ENCODE assay signal across 14 cellular contexts in genomic region chr15:68584704-68585573, GRCh38. TPM values are rescaled to one million over a fixed set of nuclear protein-coding genes. Genes with fewer than 3 reads are reported as not detected.
DNase-seq lines count a peak whose midpoint lies in the region; ATAC-seq, FAIRE-seq and TF ChIP-seq lines count a peak whose summit lies in the region.
"Had no signal": no experiment of that assay in that cellular context is flagged by ENCODE, and none has a peak within 500 bp of the region (broad histone marks: within the 10 kb centered on the region; RNA-seq: fewer than 3 reads in every experiment).

No MANE protein-coding gene starts in this region.

- 96 to 99% methylated on average over 6 to 10 of the region's 13 CpGs for WGBS in mesodermal cell (ENCODE audit: insufficient coverage in 2 of 2), 2 experiments

- peak; percentile 93 for DNase-seq in NCI-H1417 treated with DMSO at 0.1 percent for 48 hours (lab: John Stamatoyannopoulos, UW)
- DNase-seq in astrocyte (ENCODE audit: low read depth), result no peak
- no peak for DNase-seq in H7
- no peak for DNase-seq in activated gamma-delta T cell (lab: John Stamatoyannopoulos, UW)
- DNase-seq in colonic mucosa, result no peak
- no peak for DNase-seq in mucosa of descending colon
- DNase-seq: activated effector memory CD4-positive, alpha-beta T cell treated with Interleukin-2 at 50 U/mL for 16 hours; BE2C; esophagus squamous epithelium; SW 1271 had no signal

- H3K27me3 ChIP-seq in ACC112 (ENCODE audit: insufficient read depth, low read length), result no peaks in the 10 kb centered on the region
- no peaks in the 10 kb centered on the region for H3K27me3 ChIP-seq in astrocyte (ENCODE audit: insufficient read depth, low read length)
- H3K27me3 ChIP-seq in H7 (ENCODE audit: control insufficient read depth, insufficient read depth, low read length), result peaks cover 9% of the 10 kb centered on the region
- H3K27me3 ChIP-seq in colonic mucosa, result no peaks in the 10 kb centered on the region
- H3K27me3 ChIP-seq: BE2C had no signal

- peaks cover 56% of the 10 kb centered on the region for H3K79me2 ChIP-seq in ACC112 (ENCODE audit: control insufficient read depth, insufficient read depth, low read length, unreplicated experiment)
- H3K79me2 ChIP-seq in astrocyte (ENCODE audit: insufficient read depth, low read length), result peaks cover 97% of the 10 kb centered on the region

- H3K9me3 Mint-ChIP-seq in astrocyte (ENCODE audit: unreplicated experiment), result no peaks in the 10 kb centered on the region
- H3K9me3 Mint-ChIP-seq: central memory CD8-positive, alpha-beta T cell had no signal

- no peak for ATAC-seq in mucosa of descending colon

- no peaks in the 10 kb centered on the region for H3K36me3 Mint-ChIP-seq in astrocyte (ENCODE audit: low read depth, unreplicated experiment)

- H3K27ac ChIP-seq in ACC112 (ENCODE audit: low read depth, low read length) (peak overlapping the region; percentile 85), astrocyte (ENCODE audit: low read depth, low read length) (peak overlapping the region; percentile 48), mesodermal cell (ENCODE audit: low read depth, low read length, severe bottlenecking) (peak overlapping the region; percentile 10), colonic mucosa (no peak overlapping the region)
- H3K27ac ChIP-seq: esophagus squamous epithelium, HL-60 had no signal

- TF ChIP-seq CTCF in astrocyte (IDR thresholded peaks at IDR 0.05; ENCODE audit: insufficient read depth, low read depth, low read length), result no peak
- TF ChIP-seq CTCF in colonic mucosa (IDR thresholded peaks at IDR 0.05), result no peak
- no peak for TF ChIP-seq CTCF in mucosa of descending colon (IDR thresholded peaks at IDR 0.05)

- H3K36me3 ChIP-seq in ACC112 (ENCODE audit: insufficient read depth, low read length) (no peaks in the 10 kb centered on the region), astrocyte (ENCODE audit: insufficient read depth, low read length) (no peaks in the 10 kb centered on the region), mesodermal cell (ENCODE audit: control insufficient read depth, insufficient read depth, low read length) (no peaks in the 10 kb centered on the region), H7 (replicated peaks; ENCODE audit: control insufficient read depth, insufficient read depth, low read length) (no peaks in the 10 kb centered on the region), colonic mucosa (no peaks in the 10 kb centered on the region), mucosa of descending colon (ENCODE audit: low read depth) (no peaks in the 10 kb centered on the region)
- H3K36me3 ChIP-seq: BE2C, esophagus squamous epithelium had no signal

- H3K27ac Mint-ChIP-seq in astrocyte (ENCODE audit: unreplicated experiment), result no peak overlapping the region

- peak overlapping the region; percentile 46 for H3K4me2 ChIP-seq in astrocyte (ENCODE audit: low read length)

- FAIRE-seq in astrocyte (lab: Jason Lieb, UNC), result no peak

- no peak overlapping the region for H2AFZ ChIP-seq in ACC112 (ENCODE audit: low read length, unreplicated experiment)
- no peak overlapping the region for H2AFZ ChIP-seq in astrocyte (ENCODE audit: low read depth, low read length)

- peaks cover 15% of the 10 kb centered on the region for H4K20me1 ChIP-seq in astrocyte (ENCODE audit: insufficient read depth, low read length)

- no peak overlapping the region for H3K4me3 ChIP-seq in ACC112 (ENCODE audit: low read depth, low read length)
- no peak overlapping the region for H3K4me3 ChIP-seq in astrocyte (ENCODE audit: insufficient read depth, low read depth, low read length)
- H3K4me3 ChIP-seq in mesodermal cell (ENCODE audit: extremely low read depth, insufficient read depth, low read length, poor library complexity, severe bottlenecking), result no peak overlapping the region
- no peak overlapping the region for H3K4me3 ChIP-seq in H7 (ENCODE audit: insufficient read depth, low read depth, low read length)
- H3K4me3 ChIP-seq in colonic mucosa, result no peak overlapping the region
- no peak overlapping the region for H3K4me3 ChIP-seq in mucosa of descending colon
- H3K4me3 ChIP-seq: esophagus squamous epithelium had no signal

- peaks cover 61% of the 10 kb centered on the region for H3K4me1 ChIP-seq in ACC112 (ENCODE audit: control insufficient read depth, insufficient read depth, low read length, unreplicated experiment)
- H3K4me1 ChIP-seq in astrocyte (ENCODE audit: insufficient read depth, low read length), result peaks cover 66% of the 10 kb centered on the region
- H3K4me1 ChIP-seq in mesodermal cell (ENCODE audit: control insufficient read depth, insufficient read depth, low read length, poor library complexity, severe bottlenecking), result peaks cover 69% of the 10 kb centered on the region
- H3K4me1 ChIP-seq in colonic mucosa, result no peaks in the 10 kb centered on the region
- no peaks in the 10 kb centered on the region for H3K4me1 ChIP-seq in mucosa of descending colon (ENCODE audit: low read depth)

- peaks cover 46% of the 10 kb centered on the region for H3K4me1 Mint-ChIP-seq in astrocyte (ENCODE audit: low read depth, unreplicated experiment)
- H3K4me1 Mint-ChIP-seq: central memory CD8-positive, alpha-beta T cell had no signal

- H3K9me3 ChIP-seq in astrocyte (ENCODE audit: insufficient read depth, low read depth, low read length) (no peaks in the 10 kb centered on the region), mesodermal cell (ENCODE audit: control insufficient read depth, low read length) (no peaks in the 10 kb centered on the region), colonic mucosa (no peaks in the 10 kb centered on the region), mucosa of descending colon (no peaks in the 10 kb centered on the region)
- H3K9me3 ChIP-seq: BE2C, esophagus squamous epithelium had no signal

- no peak overlapping the region for H3K4me3 Mint-ChIP-seq in astrocyte (ENCODE audit: unreplicated experiment)
- H3K4me3 Mint-ChIP-seq: central memory CD8-positive, alpha-beta T cell had no signal

- intact Hi-C loops in colonic mucosa (cut with DNase I) (no loop called here), mucosa of descending colon (cut with DNase I, micrococcal nuclease) (no loop called here)

- peaks cover 3% of the 10 kb centered on the region for H3K27me3 Mint-ChIP-seq in astrocyte (ENCODE audit: low read depth, unreplicated experiment)

- peak overlapping the region; percentile 0 for H3K9ac ChIP-seq in astrocyte (ENCODE audit: low read length)
- no peak overlapping the region for H3K9ac ChIP-seq in colonic mucosa (ENCODE audit: low read depth in 2 of 2, low read length in 2 of 2)

RNA-seq across cellular contexts. Expression of gene CORO2B, which starts 6.1 kb away (rescaled TPM):
- total RNA-seq in astrocyte (6.2 and 7.4 TPM in 2 replicates), colonic mucosa (1 to 10 TPM in 1 of 2 donors, under 1 TPM in 1; 0.77 to 1.2 TPM), mucosa of descending colon (1 to 10 TPM; 1.3 to 4.7 (median 1.9) TPM)
- polyA plus RNA-seq in mesodermal cell (2013, experiment 1 of 2), result 8.3 TPM
- 5.4 TPM for polyA plus RNA-seq in mesodermal cell (2013, experiment 2 of 2)
- total RNA-seq in H7 (2014; rRNA removed; shearing (Covaris generic)), result 3.8 and 5.4 TPM in 2 replicates
